In genomic region chr3:65888980-65889706, GRCh38 we compare ENCODE assay signal across 9 cellular contexts.
A peak's percentile ranks its signal among the peaks of the same experiment; 100 is the strongest.
DNase-seq lines count a peak whose midpoint lies in the region; ATAC-seq and TF ChIP-seq lines count a peak whose summit lies in the region.
"Had no signal": no experiment of that assay in that cellular context is flagged by ENCODE, and none has a peak within 500 bp of the region (broad histone marks: within the 10 kb centered on the region; RNA-seq: fewer than 3 reads in every experiment).

No MANE protein-coding gene starts in this region.

- H3K23ac ChIP-seq in mesendoderm (ENCODE audit: low read length) = no peak overlapping the region

- no peaks in the 10 kb centered on the region for H3K27me3 ChIP-seq in MM.1S (replicated peaks; ENCODE audit: insufficient read depth, low read length)
- no peaks in the 10 kb centered on the region for H3K27me3 ChIP-seq in mesendoderm (ENCODE audit: insufficient read depth, low read length, poor library complexity)
- H3K27me3 ChIP-seq in thyroid gland = no peaks in the 10 kb centered on the region

- no peak overlapping the region for H3K18ac ChIP-seq in mesendoderm (ENCODE audit: low read length)

- H3K9me3 ChIP-seq in MM.1S (replicated peaks; ENCODE audit: insufficient read depth, low read length) (no peaks in the 10 kb centered on the region), thyroid gland (no peaks in the 10 kb centered on the region)

- peaks cover 6% of the 10 kb centered on the region for H3K79me1 ChIP-seq in mesendoderm (ENCODE audit: low read length)

- no CpG with 5 or more reads among the region's 4 CpGs for WGBS in mesendoderm (ENCODE audit: extremely low coverage, insufficient coverage, low lambda C conversion rate)
- WGBS in thyroid gland, 2 donors = 54 to 73% methylated on average over 4 of the region's 4 CpGs

- peaks cover 4% of the 10 kb centered on the region; the same call in 1 of the 2 replicates for H3K4me1 ChIP-seq in MM.1S (ENCODE audit: low read length)
- peaks cover under 1% of the 10 kb centered on the region for H3K4me1 ChIP-seq in mesendoderm (ENCODE audit: control insufficient read depth, low read depth, low read length)
- H3K4me1 ChIP-seq in thyroid gland = peaks cover 7 to 9% of the 10 kb centered on the region in 2 donors

- no peaks in the 10 kb centered on the region for H3K9me2 ChIP-seq in MM.1S (replicated peaks; ENCODE audit: insufficient read depth, low read length)

- H3K9ac ChIP-seq in MM.1S (ENCODE audit: low read length) (0 out of 2 replicates have a peak overlapping the region, but pooled peaks have one; percentile 15), mesendoderm (ENCODE audit: low read length) (no peak overlapping the region)

- H3K79me2 ChIP-seq in MM.1S (ENCODE audit: low read length) = no peaks in the 10 kb centered on the region
- peaks cover 17% of the 10 kb centered on the region for H3K79me2 ChIP-seq in mesendoderm (ENCODE audit: control insufficient read depth, insufficient read depth, low read length)

- H3K4ac ChIP-seq in mesendoderm (ENCODE audit: low read depth, low read length) = no peak overlapping the region

- no peak overlapping the region for H4K5ac ChIP-seq in mesendoderm (ENCODE audit: low read length)

- H3K36me3 ChIP-seq in MM.1S (replicated peaks; ENCODE audit: insufficient read depth, low read length) (no peaks in the 10 kb centered on the region), mesendoderm (ENCODE audit: control insufficient read depth, insufficient read depth, low read length) (no peaks in the 10 kb centered on the region), thyroid gland (no peaks in the 10 kb centered on the region)

- ATAC-seq in HG03354 (IDR thresholded peaks at IDR 0.05; ENCODE audit: poor library complexity, severe bottlenecking, unreplicated experiment) (no peak), GM19455 (IDR thresholded peaks at IDR 0.05; ENCODE audit: unreplicated experiment) (no peak)

- H3K27ac ChIP-seq in MM.1S (ENCODE audit: low read length) (peak overlapping the region; percentile 66), mesendoderm (ENCODE audit: low read depth, low read length) (no peak overlapping the region), thyroid gland (peak overlapping the region in 1 of 3 donors; percentile 48)

- TF ChIP-seq CTCF in AG10803 (conservative IDR thresholded peaks at IDR 0.05; ENCODE audit: low read length) = no peak
- no peak for TF ChIP-seq CTCF in MM.1S (IDR thresholded peaks at IDR 0.05; ENCODE audit: low read length)
- no peak for TF ChIP-seq CTCF in thyroid gland (IDR thresholded peaks at IDR 0.05)

- H2BK5ac ChIP-seq in mesendoderm (ENCODE audit: low read length) = no peak overlapping the region

- H4K20me1 ChIP-seq in MM.1S (ENCODE audit: insufficient read depth, low read length) = no peaks in the 10 kb centered on the region

- H2BK120ac ChIP-seq in mesendoderm (ENCODE audit: low read depth, low read length) = no peak overlapping the region

- TF ChIP-seq POLR2A in thyroid gland (IDR thresholded peaks at IDR 0.05) = no peak

- no peak overlapping the region for H2AFZ ChIP-seq in MM.1S (ENCODE audit: low read length)

- H2AK5ac ChIP-seq in mesendoderm (ENCODE audit: low read length) = no peak overlapping the region

- no peak overlapping the region for H3K56ac ChIP-seq in mesendoderm (ENCODE audit: low read length)

- DNase-seq in AG10803 (ENCODE audit: low read depth) (peak; percentile 97), MM.1S (peak; percentile 56), dermis microvascular lymphatic vessel endothelial cell (ENCODE audit: low read depth in 2 of 2) (peak; percentile 45 to 58), mesendoderm (peak; percentile 25), NCI-H2107 treated with DMSO at 0.1 percent for 48 hours (lab: John Stamatoyannopoulos, UW; ENCODE audit: unreplicated experiment) (no peak), thyroid gland (no peak)
- DNase-seq: NCI-H1694 treated with DMSO at 0.1 percent for 48 hours had no signal

- peaks cover 14% of the 10 kb centered on the region for H3F3A ChIP-seq in MM.1S (ENCODE audit: insufficient read depth, low read length)

- H4K8ac ChIP-seq in mesendoderm (ENCODE audit: low read depth, low read length) = peak overlapping the region; percentile 28

- H2BK15ac ChIP-seq in mesendoderm (replicated peaks; ENCODE audit: low read depth) = no peak overlapping the region

- H3K4me2 ChIP-seq in MM.1S (ENCODE audit: low read depth, low read length) = peak overlapping the region; percentile 25; the same call in 1 of the 2 replicates
- no peak overlapping the region for H3K4me2 ChIP-seq in mesendoderm (ENCODE audit: low read length)

- intact Hi-C loops in thyroid gland (cut with DNase I) = no loop called here

- H3K4me3 ChIP-seq in AG10803 (ENCODE audit: low read length) = peak overlapping the region; percentile 28; the same call in 1 of the 2 replicates
- no peak overlapping the region for H3K4me3 ChIP-seq in MM.1S (ENCODE audit: low read length)
- no peak overlapping the region for H3K4me3 ChIP-seq in mesendoderm (ENCODE audit: low read length)
- H3K4me3 ChIP-seq in thyroid gland (replicated peaks in 1 of 3) = no peak overlapping the region

Comparison
In these comparisons a context has a peak if more than half of its experiments do, and no peak if none do; other contexts are left out.
1. DNase-seq: peak in AG10803 (single experiment), MM.1S (single experiment), dermis microvascular lymphatic vessel endothelial cell (2 of 2) and mesendoderm (single experiment); none in NCI-H2107 treated with DMSO at 0.1 percent for 48 hours (single experiment) and thyroid gland (0 of 2).